In the genomic region with DNA sequence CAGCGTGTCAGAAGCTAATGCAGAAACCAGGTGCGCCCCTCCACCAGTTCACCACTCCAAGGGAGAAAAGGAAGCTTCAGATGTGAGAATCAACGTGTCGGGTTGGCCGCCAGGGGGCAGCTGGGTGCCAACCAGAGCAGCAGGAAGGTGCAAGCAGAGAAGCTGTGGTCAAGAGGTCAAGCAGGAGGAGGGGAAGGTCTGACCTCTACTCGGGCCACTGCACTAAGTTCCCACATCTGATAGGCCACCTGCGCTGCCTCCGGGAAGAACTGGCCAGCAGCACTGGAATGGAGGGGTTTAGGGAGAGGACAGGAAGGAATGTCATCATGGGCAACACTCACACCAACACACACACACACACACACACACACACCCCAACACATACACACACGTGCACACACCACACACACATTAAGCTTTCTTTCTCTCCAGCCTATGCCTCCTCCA, we compare ENCODE assay signal across 1 cellular context.
TF ChIP-seq lines count a peak whose summit lies in the region.

No MANE protein-coding gene starts in this region.

TF ChIP-seq in K562, 482 proteins besides CTCF, POLR2A, EP300 and RAD21 (continued from another document and continues in another):
- TF ChIP-seq, protein P1, sequence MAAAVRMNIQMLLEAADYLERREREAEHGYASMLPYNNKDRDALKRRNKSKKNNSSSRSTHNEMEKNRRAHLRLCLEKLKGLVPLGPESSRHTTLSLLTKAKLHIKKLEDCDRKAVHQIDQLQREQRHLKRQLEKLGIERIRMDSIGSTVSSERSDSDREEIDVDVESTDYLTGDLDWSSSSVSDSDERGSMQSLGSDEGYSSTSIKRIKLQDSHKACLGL (CRISPR knock-in tag; IDR thresholded peaks at IDR 0.05; ENCODE audit: borderline replicate concordance, poor library complexity, severe bottlenecking): no peak
- TF ChIP-seq, protein P2, sequence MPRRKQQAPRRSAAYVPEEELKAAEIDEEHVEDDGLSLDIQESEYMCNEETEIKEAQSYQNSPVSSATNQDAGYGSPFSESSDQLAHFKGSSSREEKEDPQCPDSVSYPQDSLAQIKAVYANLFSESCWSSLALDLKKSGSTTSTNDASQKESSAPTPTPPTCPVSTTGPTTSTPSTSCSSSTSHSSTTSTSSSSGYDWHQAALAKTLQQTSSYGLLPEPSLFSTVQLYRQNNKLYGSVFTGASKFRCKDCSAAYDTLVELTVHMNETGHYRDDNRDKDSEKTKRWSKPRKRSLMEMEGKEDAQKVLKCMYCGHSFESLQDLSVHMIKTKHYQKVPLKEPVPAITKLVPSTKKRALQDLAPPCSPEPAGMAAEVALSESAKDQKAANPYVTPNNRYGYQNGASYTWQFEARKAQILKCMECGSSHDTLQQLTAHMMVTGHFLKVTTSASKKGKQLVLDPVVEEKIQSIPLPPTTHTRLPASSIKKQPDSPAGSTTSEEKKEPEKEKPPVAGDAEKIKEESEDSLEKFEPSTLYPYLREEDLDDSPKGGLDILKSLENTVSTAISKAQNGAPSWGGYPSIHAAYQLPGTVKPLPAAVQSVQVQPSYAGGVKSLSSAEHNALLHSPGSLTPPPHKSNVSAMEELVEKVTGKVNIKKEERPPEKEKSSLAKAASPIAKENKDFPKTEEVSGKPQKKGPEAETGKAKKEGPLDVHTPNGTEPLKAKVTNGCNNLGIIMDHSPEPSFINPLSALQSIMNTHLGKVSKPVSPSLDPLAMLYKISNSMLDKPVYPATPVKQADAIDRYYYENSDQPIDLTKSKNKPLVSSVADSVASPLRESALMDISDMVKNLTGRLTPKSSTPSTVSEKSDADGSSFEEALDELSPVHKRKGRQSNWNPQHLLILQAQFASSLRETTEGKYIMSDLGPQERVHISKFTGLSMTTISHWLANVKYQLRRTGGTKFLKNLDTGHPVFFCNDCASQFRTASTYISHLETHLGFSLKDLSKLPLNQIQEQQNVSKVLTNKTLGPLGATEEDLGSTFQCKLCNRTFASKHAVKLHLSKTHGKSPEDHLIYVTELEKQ (CRISPR knock-in tag; IDR thresholded peaks at IDR 0.05): no peak
- TF ChIP-seq ARID1B (IDR thresholded peaks at IDR 0.05): peak; percentile 71
- no peak for TF ChIP-seq FOS (IDR thresholded peaks at IDR 0.05; ENCODE audit: extremely low read depth, insufficient read length)
- peak; percentile 87 for TF ChIP-seq XRCC5 (IDR thresholded peaks at IDR 0.05; ENCODE audit: low read depth, low read length)
- no peak for TF ChIP-seq MEF2A (IDR thresholded peaks at IDR 0.05; ENCODE audit: control insufficient read depth, low read depth, low read length)
- TF ChIP-seq ZNF561 (CRISPR knock-in tag; conservative IDR thresholded peaks at IDR 0.05): no peak
- peak; percentile 73 for TF ChIP-seq BCOR (IDR thresholded peaks at IDR 0.05)
- TF ChIP-seq ETS2 (tag; IDR thresholded peaks at IDR 0.05; ENCODE audit: borderline replicate concordance, poor library complexity, severe bottlenecking): no peak
- TF ChIP-seq ZNF165 (CRISPR knock-in tag; IDR thresholded peaks at IDR 0.05; ENCODE audit: borderline replicate concordance): no peak
- peak; percentile 84 for TF ChIP-seq ZEB2 (IDR thresholded peaks at IDR 0.05)
- TF ChIP-seq, protein P3, sequence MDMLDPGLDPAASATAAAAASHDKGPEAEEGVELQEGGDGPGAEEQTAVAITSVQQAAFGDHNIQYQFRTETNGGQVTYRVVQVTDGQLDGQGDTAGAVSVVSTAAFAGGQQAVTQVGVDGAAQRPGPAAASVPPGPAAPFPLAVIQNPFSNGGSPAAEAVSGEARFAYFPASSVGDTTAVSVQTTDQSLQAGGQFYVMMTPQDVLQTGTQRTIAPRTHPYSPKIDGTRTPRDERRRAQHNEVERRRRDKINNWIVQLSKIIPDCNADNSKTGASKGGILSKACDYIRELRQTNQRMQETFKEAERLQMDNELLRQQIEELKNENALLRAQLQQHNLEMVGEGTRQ (CRISPR knock-in tag; IDR thresholded peaks at IDR 0.05): no peak
- TF ChIP-seq ZFX (CRISPR knock-in tag; IDR thresholded peaks at IDR 0.05): no peak
- TF ChIP-seq, protein P4, sequence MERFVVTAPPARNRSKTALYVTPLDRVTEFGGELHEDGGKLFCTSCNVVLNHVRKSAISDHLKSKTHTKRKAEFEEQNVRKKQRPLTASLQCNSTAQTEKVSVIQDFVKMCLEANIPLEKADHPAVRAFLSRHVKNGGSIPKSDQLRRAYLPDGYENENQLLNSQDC (CRISPR knock-in tag; IDR thresholded peaks at IDR 0.05): no peak
- peak in 1 of 2 experiments; percentile 15; a peak in 1 of 4 replicates for TF ChIP-seq FOXK2 (conservative IDR thresholded peaks at IDR 0.05 in 1 of 2, IDR thresholded peaks at IDR 0.05 in 1 of 2; ENCODE audit: low read depth in 2 of 2)
- TF ChIP-seq, protein P5, sequence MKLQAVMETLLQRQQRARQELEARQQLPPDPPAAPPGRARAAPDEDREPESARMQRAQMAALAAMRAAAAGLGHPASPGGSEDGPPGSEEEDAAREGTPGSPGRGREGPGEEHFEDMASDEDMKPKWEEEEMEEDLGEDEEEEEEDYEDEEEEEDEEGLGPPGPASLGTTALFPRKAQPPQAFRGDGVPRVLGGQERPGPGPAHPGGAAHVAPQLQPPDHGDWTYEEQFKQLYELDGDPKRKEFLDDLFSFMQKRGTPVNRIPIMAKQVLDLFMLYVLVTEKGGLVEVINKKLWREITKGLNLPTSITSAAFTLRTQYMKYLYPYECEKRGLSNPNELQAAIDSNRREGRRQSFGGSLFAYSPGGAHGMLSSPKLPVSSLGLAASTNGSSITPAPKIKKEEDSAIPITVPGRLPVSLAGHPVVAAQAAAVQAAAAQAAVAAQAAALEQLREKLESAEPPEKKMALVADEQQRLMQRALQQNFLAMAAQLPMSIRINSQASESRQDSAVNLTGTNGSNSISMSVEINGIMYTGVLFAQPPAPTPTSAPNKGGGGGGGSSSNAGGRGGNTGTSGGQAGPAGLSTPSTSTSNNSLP (IDR thresholded peaks at IDR 0.05; ENCODE audit: borderline replicate concordance, low read depth, low read length): no peak
- TF ChIP-seq, protein P6, sequence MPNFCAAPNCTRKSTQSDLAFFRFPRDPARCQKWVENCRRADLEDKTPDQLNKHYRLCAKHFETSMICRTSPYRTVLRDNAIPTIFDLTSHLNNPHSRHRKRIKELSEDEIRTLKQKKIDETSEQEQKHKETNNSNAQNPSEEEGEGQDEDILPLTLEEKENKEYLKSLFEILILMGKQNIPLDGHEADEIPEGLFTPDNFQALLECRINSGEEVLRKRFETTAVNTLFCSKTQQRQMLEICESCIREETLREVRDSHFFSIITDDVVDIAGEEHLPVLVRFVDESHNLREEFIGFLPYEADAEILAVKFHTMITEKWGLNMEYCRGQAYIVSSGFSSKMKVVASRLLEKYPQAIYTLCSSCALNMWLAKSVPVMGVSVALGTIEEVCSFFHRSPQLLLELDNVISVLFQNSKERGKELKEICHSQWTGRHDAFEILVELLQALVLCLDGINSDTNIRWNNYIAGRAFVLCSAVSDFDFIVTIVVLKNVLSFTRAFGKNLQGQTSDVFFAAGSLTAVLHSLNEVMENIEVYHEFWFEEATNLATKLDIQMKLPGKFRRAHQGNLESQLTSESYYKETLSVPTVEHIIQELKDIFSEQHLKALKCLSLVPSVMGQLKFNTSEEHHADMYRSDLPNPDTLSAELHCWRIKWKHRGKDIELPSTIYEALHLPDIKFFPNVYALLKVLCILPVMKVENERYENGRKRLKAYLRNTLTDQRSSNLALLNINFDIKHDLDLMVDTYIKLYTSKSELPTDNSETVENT (CRISPR knock-in tag; IDR thresholded peaks at IDR 0.05): no peak
- peak; percentile 49; the same call in 1 of the 2 replicates for TF ChIP-seq L3MBTL2 (IDR thresholded peaks at IDR 0.05)
- TF ChIP-seq NBN (IDR thresholded peaks at IDR 0.05; ENCODE audit: low read depth): no peak; the same call in 1 of the 2 replicates
- TF ChIP-seq ZNF57 (CRISPR knock-in tag; IDR thresholded peaks at IDR 0.05): no peak
- no peak for TF ChIP-seq ZNF324 (CRISPR knock-in tag; IDR thresholded peaks at IDR 0.05)
- TF ChIP-seq, protein P7, sequence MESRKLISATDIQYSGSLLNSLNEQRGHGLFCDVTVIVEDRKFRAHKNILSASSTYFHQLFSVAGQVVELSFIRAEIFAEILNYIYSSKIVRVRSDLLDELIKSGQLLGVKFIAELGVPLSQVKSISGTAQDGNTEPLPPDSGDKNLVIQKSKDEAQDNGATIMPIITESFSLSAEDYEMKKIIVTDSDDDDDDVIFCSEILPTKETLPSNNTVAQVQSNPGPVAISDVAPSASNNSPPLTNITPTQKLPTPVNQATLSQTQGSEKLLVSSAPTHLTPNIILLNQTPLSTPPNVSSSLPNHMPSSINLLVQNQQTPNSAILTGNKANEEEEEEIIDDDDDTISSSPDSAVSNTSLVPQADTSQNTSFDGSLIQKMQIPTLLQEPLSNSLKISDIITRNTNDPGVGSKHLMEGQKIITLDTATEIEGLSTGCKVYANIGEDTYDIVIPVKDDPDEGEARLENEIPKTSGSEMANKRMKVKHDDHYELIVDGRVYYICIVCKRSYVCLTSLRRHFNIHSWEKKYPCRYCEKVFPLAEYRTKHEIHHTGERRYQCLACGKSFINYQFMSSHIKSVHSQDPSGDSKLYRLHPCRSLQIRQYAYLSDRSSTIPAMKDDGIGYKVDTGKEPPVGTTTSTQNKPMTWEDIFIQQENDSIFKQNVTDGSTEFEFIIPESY (CRISPR knock-in tag; IDR thresholded peaks at IDR 0.05): no peak
- peak; percentile 45; the same call in 1 of the 2 replicates for TF ChIP-seq MYC (IDR thresholded peaks at IDR 0.05; ENCODE audit: low read depth, low read length)
- TF ChIP-seq MYC (CRISPR knock-in tag; IDR thresholded peaks at IDR 0.05; ENCODE audit: borderline replicate concordance, low read depth): no peak
- no peak for TF ChIP-seq SMAD4 (CRISPR knock-in tag; conservative IDR thresholded peaks at IDR 0.05)
- TF ChIP-seq, protein P8, sequence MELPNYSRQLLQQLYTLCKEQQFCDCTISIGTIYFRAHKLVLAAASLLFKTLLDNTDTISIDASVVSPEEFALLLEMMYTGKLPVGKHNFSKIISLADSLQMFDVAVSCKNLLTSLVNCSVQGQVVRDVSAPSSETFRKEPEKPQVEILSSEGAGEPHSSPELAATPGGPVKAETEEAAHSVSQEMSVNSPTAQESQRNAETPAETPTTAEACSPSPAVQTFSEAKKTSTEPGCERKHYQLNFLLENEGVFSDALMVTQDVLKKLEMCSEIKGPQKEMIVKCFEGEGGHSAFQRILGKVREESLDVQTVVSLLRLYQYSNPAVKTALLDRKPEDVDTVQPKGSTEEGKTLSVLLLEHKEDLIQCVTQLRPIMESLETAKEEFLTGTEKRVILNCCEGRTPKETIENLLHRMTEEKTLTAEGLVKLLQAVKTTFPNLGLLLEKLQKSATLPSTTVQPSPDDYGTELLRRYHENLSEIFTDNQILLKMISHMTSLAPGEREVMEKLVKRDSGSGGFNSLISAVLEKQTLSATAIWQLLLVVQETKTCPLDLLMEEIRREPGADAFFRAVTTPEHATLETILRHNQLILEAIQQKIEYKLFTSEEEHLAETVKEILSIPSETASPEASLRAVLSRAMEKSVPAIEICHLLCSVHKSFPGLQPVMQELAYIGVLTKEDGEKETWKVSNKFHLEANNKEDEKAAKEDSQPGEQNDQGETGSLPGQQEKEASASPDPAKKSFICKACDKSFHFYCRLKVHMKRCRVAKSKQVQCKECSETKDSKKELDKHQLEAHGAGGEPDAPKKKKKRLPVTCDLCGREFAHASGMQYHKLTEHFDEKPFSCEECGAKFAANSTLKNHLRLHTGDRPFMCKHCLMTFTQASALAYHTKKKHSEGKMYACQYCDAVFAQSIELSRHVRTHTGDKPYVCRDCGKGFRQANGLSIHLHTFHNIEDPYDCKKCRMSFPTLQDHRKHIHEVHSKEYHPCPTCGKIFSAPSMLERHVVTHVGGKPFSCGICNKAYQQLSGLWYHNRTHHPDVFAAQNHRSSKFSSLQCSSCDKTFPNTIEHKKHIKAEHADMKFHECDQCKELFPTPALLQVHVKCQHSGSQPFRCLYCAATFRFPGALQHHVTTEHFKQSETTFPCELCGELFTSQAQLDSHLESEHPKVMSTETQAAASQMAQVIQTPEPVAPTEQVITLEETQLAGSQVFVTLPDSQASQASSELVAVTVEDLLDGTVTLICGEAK (IDR thresholded peaks at IDR 0.05): 0 out of 2 replicates have a peak, but pooled peaks have one; percentile 27
- TF ChIP-seq, protein P8 (CRISPR knock-in tag; IDR thresholded peaks at IDR 0.05): no peak
- TF ChIP-seq HNRNPLL (IDR thresholded peaks at IDR 0.05; ENCODE audit: low read depth, low read length, poor library complexity, severe bottlenecking): peak; percentile 37
- TF ChIP-seq RAD51 (IDR thresholded peaks at IDR 0.05; ENCODE audit: borderline replicate concordance, low read depth): no peak; the same call in 1 of the 2 replicates
- TF ChIP-seq, protein P9, sequence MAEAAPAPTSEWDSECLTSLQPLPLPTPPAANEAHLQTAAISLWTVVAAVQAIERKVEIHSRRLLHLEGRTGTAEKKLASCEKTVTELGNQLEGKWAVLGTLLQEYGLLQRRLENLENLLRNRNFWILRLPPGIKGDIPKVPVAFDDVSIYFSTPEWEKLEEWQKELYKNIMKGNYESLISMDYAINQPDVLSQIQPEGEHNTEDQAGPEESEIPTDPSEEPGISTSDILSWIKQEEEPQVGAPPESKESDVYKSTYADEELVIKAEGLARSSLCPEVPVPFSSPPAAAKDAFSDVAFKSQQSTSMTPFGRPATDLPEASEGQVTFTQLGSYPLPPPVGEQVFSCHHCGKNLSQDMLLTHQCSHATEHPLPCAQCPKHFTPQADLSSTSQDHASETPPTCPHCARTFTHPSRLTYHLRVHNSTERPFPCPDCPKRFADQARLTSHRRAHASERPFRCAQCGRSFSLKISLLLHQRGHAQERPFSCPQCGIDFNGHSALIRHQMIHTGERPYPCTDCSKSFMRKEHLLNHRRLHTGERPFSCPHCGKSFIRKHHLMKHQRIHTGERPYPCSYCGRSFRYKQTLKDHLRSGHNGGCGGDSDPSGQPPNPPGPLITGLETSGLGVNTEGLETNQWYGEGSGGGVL (CRISPR knock-in tag; IDR thresholded peaks at IDR 0.05): no peak
- TF ChIP-seq SMARCB1 (IDR thresholded peaks at IDR 0.05; ENCODE audit: insufficient read length, low read depth): no peak
- TF ChIP-seq NR3C1 (CRISPR knock-in tag; IDR thresholded peaks at IDR 0.05): no peak
